In genomic region chr3:153385343-153385742, GRCh38 we compare ENCODE assay signal across 4 cellular contexts.
"Had no signal": no experiment of that assay in that cellular context is flagged by ENCODE, and none has a peak within 500 bp of the region (broad histone marks: within the 10 kb centered on the region; RNA-seq: fewer than 3 reads in every experiment).

No MANE protein-coding gene starts in this region.

- H3K4me3 Mint-ChIP-seq: GM23338, H9 had no signal

- H2AFZ ChIP-seq: GM23338 had no signal

- DNase-seq: H9, HCEC 1CT, IMR-90 had no signal

- H3K4me1 Mint-ChIP-seq: GM23338, H9 had no signal

- H3K4me2 ChIP-seq: GM23338 had no signal

- H3K27ac Mint-ChIP-seq: GM23338, H9 had no signal

- ATAC-seq: GM23338 had no signal

- H3K9me3 Mint-ChIP-seq: GM23338, H9 had no signal

- H3K4me3 ChIP-seq: GM23338 had no signal
